In the genomic region with DNA sequence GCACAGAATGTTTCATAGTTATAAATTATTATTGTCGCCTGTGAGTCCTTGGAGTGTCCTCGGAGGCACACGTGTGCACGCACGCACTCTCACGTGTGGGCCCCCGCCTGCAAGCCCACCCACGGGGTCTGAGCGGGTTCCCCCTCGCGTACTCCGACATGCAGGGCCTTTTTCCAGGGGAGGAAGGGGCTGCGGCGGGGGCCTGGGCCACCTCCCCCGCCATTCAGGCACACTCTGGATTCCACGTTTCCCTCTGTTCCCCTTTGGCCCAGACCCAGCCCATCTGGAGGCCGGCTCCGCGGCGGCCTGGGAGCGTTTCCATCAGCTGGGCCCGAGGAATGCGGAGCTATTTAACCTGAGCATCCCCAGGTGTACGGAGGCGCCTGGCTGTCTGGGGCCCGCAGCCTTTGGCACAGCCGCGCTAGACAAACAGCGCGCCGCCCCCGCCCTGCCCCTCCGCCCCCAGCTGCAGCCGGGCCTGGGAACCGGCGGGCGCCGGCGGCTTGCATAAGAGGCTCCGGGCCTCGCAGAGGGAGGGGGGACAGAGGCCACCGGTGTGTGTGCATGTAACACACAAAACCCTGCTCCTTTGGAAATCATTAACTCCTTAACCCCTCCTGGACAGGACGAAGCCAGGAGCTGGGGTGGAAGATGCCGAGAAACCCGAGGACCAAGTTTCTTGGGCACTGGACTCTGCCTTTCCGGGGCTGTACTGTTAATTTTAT, we compare ENCODE assay signal across 9 cellular contexts. TPM values are rescaled to one million over a fixed set of nuclear protein-coding genes. Genes with fewer than 3 reads are reported as not detected.
DNase-seq lines count a peak whose midpoint lies in the region; ATAC-seq and TF ChIP-seq lines count a peak whose summit lies in the region.
"Had no signal": no experiment of that assay in that cellular context is flagged by ENCODE, and none has a peak within 500 bp of the region (broad histone marks: within the 10 kb centered on the region; RNA-seq: fewer than 3 reads in every experiment).

No MANE protein-coding gene starts in this region.

- DNase-seq in H4 (ENCODE audit: low spot score) (peak; percentile 84), NCI-H226 (peak; percentile 91), chondrocyte (ENCODE audit: low spot score) (no peak), left lobe of liver (ENCODE audit: low spot score) (peak; percentile 96), thoracic aorta (ENCODE audit: low spot score) (no peak), cerebellar nuclear complex (lab: John Stamatoyannopoulos, UW) (no peak)

- no peaks in the 10 kb centered on the region for H3K36me3 ChIP-seq in thoracic aorta

- H3K27me3 ChIP-seq in thoracic aorta (replicated peaks; ENCODE audit: insufficient read depth) = no peaks in the 10 kb centered on the region

- no peaks in the 10 kb centered on the region for H3K9me3 Mint-ChIP-seq in chondrocyte (ENCODE audit: low read depth)

- H3K4me3 ChIP-seq in thoracic aorta = peak overlapping the region; percentile 95

- peak overlapping the region; percentile 95 to 96 for H3K27ac ChIP-seq in thoracic aorta
- H3K27ac ChIP-seq: KMS-11 had no signal

- ATAC-seq in left lobe of liver = peak; percentile 54
- peak; percentile 12 for ATAC-seq in thoracic aorta (ENCODE audit: insufficient number of reproducible peaks, low FRiP score, low read depth)
- ATAC-seq in HG03039 (IDR thresholded peaks at IDR 0.05; ENCODE audit: unreplicated experiment) = no peak
- no peak for ATAC-seq in GM21390 (IDR thresholded peaks at IDR 0.05; ENCODE audit: unreplicated experiment)

- peak overlapping the region; percentile 12 for H3K4me3 Mint-ChIP-seq in chondrocyte (ENCODE audit: unreplicated experiment)

- peaks cover 1% of the 10 kb centered on the region for H3K27me3 Mint-ChIP-seq in chondrocyte (ENCODE audit: low read depth)

- peaks cover 56% of the 10 kb centered on the region for H3K4me1 Mint-ChIP-seq in chondrocyte (ENCODE audit: low read depth)

- H3K27ac Mint-ChIP-seq in chondrocyte (ENCODE audit: unreplicated experiment) = no peak overlapping the region

- no peaks in the 10 kb centered on the region for H3K9me3 ChIP-seq in thoracic aorta

- TF ChIP-seq CTCF in chondrocyte (IDR thresholded peaks at IDR 0.05) (peak; percentile 12), thoracic aorta (IDR thresholded peaks at IDR 0.05) (no peak)

- peaks cover 2 to 38% of the 10 kb centered on the region in 2 donors for H3K4me1 ChIP-seq in thoracic aorta (ENCODE audit: control insufficient read depth in 1 of 2, low read depth in 2 of 2)

- no peaks in the 10 kb centered on the region for H3K36me3 Mint-ChIP-seq in chondrocyte (ENCODE audit: low read depth)

RNA-seq across cellular contexts. Expression of gene ID1, which starts 3.3 kb away (rescaled TPM):
- total RNA-seq in H4 (2014; rRNA removed; shearing (Covaris generic)) = 410 and 489 TPM in 2 replicates
- total RNA-seq in chondrocyte = 7.7 to 73.7 TPM (median 9.0 TPM) in 3 replicates
- 37.2 TPM for total RNA-seq in left lobe of liver
- total RNA-seq in thoracic aorta = 100 to 1,000 TPM; 310 to 944 TPM

RNA-seq across cellular contexts. Expression of gene COX4I2, which starts 29.3 kb away (rescaled TPM):
- total RNA-seq in H4 (2014; rRNA removed; shearing (Covaris generic)) = not detected in 2 replicates
- total RNA-seq in chondrocyte = not detected in 3 replicates
- total RNA-seq in left lobe of liver = not detected
- total RNA-seq in thoracic aorta = 1 to 10 TPM in 1 of 2 donors, not detected in 1; 4.9 TPM

Comparison
In these comparisons a context has a peak if more than half of its experiments do, and no peak if none do; other contexts are left out.
1. DNase-seq: peak in H4 (single experiment), NCI-H226 (single experiment) and left lobe of liver (single experiment); none in chondrocyte (single experiment), thoracic aorta (single experiment) and cerebellar nuclear complex (0 of 2).
2. ATAC-seq: peak in left lobe of liver (single experiment) and thoracic aorta (single experiment); none in HG03039 (single experiment) and GM21390 (single experiment).